1 cellular context compared by ENCODE assay signal in the genomic region with DNA sequence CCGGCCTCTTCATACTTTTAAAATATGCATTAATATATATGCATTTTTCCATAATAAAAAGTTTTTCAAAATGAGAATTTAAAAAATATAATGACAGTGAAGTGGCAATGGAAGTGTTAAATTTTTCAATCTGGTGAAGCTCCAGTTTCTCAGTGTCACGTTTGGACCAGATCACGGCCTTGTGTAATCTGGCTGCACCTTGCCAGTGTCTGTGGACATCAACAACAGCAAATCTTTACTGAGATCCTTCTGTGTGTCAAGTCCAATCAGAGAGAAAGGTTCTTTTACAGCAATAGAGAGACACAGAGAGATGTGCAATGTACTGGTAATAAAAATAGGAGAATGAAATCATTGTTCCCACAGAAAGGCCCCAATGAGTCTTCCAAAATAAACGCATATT.
TF ChIP-seq lines count a peak whose summit lies in the region.

No MANE protein-coding gene starts in this region.

TF ChIP-seq in H1, 55 proteins besides CTCF, POLR2A, EP300 and RAD21 (continued from another document):
- TF ChIP-seq, protein P1, sequence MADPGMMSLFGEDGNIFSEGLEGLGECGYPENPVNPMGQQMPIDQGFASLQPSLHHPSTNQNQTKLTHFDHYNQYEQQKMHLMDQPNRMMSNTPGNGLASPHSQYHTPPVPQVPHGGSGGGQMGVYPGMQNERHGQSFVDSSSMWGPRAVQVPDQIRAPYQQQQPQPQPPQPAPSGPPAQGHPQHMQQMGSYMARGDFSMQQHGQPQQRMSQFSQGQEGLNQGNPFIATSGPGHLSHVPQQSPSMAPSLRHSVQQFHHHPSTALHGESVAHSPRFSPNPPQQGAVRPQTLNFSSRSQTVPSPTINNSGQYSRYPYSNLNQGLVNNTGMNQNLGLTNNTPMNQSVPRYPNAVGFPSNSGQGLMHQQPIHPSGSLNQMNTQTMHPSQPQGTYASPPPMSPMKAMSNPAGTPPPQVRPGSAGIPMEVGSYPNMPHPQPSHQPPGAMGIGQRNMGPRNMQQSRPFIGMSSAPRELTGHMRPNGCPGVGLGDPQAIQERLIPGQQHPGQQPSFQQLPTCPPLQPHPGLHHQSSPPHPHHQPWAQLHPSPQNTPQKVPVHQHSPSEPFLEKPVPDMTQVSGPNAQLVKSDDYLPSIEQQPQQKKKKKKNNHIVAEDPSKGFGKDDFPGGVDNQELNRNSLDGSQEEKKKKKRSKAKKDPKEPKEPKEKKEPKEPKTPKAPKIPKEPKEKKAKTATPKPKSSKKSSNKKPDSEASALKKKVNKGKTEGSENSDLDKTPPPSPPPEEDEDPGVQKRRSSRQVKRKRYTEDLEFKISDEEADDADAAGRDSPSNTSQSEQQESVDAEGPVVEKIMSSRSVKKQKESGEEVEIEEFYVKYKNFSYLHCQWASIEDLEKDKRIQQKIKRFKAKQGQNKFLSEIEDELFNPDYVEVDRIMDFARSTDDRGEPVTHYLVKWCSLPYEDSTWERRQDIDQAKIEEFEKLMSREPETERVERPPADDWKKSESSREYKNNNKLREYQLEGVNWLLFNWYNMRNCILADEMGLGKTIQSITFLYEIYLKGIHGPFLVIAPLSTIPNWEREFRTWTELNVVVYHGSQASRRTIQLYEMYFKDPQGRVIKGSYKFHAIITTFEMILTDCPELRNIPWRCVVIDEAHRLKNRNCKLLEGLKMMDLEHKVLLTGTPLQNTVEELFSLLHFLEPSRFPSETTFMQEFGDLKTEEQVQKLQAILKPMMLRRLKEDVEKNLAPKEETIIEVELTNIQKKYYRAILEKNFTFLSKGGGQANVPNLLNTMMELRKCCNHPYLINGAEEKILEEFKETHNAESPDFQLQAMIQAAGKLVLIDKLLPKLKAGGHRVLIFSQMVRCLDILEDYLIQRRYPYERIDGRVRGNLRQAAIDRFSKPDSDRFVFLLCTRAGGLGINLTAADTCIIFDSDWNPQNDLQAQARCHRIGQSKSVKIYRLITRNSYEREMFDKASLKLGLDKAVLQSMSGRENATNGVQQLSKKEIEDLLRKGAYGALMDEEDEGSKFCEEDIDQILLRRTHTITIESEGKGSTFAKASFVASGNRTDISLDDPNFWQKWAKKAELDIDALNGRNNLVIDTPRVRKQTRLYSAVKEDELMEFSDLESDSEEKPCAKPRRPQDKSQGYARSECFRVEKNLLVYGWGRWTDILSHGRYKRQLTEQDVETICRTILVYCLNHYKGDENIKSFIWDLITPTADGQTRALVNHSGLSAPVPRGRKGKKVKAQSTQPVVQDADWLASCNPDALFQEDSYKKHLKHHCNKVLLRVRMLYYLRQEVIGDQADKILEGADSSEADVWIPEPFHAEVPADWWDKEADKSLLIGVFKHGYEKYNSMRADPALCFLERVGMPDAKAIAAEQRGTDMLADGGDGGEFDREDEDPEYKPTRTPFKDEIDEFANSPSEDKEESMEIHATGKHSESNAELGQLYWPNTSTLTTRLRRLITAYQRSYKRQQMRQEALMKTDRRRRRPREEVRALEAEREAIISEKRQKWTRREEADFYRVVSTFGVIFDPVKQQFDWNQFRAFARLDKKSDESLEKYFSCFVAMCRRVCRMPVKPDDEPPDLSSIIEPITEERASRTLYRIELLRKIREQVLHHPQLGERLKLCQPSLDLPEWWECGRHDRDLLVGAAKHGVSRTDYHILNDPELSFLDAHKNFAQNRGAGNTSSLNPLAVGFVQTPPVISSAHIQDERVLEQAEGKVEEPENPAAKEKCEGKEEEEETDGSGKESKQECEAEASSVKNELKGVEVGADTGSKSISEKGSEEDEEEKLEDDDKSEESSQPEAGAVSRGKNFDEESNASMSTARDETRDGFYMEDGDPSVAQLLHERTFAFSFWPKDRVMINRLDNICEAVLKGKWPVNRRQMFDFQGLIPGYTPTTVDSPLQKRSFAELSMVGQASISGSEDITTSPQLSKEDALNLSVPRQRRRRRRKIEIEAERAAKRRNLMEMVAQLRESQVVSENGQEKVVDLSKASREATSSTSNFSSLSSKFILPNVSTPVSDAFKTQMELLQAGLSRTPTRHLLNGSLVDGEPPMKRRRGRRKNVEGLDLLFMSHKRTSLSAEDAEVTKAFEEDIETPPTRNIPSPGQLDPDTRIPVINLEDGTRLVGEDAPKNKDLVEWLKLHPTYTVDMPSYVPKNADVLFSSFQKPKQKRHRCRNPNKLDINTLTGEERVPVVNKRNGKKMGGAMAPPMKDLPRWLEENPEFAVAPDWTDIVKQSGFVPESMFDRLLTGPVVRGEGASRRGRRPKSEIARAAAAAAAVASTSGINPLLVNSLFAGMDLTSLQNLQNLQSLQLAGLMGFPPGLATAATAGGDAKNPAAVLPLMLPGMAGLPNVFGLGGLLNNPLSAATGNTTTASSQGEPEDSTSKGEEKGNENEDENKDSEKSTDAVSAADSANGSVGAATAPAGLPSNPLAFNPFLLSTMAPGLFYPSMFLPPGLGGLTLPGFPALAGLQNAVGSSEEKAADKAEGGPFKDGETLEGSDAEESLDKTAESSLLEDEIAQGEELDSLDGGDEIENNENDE (IDR thresholded peaks at IDR 0.05; ENCODE audit: insufficient replicate concordance, low read length): no peak
- TF ChIP-seq GABPA (IDR thresholded peaks at IDR 0.05; ENCODE audit: borderline replicate concordance, insufficient read depth, low read length): no peak
- TF ChIP-seq BRCA1 (IDR thresholded peaks at IDR 0.05; ENCODE audit: low read depth, low read length): no peak
- TF ChIP-seq SRF (IDR thresholded peaks at IDR 0.05; ENCODE audit: low read depth, low read length): no peak
- no peak for TF ChIP-seq KDM1A (IDR thresholded peaks at IDR 0.05; ENCODE audit: borderline replicate concordance, low read length)
- no peak for TF ChIP-seq FOSL1 (IDR thresholded peaks at IDR 0.05; ENCODE audit: insufficient read depth, low read depth, low read length)
- no peak for TF ChIP-seq JUN (IDR thresholded peaks at IDR 0.05; ENCODE audit: low read depth, low read length)
- TF ChIP-seq BACH1 (IDR thresholded peaks at IDR 0.05; ENCODE audit: low read length): no peak
- no peak for TF ChIP-seq POLR2AphosphoS5 (IDR thresholded peaks at IDR 0.05; ENCODE audit: low read depth, low read length)
- TF ChIP-seq CBX5 (IDR thresholded peaks at IDR 0.05; ENCODE audit: low read depth, low read length): no peak
- TF ChIP-seq CTBP2 (IDR thresholded peaks at IDR 0.05; ENCODE audit: borderline replicate concordance, insufficient read depth, insufficient read length, low read length): no peak
- TF ChIP-seq PHF8 (conservative IDR thresholded peaks at IDR 0.05; ENCODE audit: low read depth, low read length): no peak
- no peak for TF ChIP-seq RBBP5 (IDR thresholded peaks at IDR 0.05; ENCODE audit: borderline replicate concordance, low read depth, low read length)
- TF ChIP-seq CEBPB (IDR thresholded peaks at IDR 0.05; ENCODE audit: low read depth, low read length): no peak
TF ChIP-seq in H1: peak in this region for 0.
